8 cellular contexts compared by ENCODE assay signal in genomic region chr7:96076350-96076707, GRCh38.
A peak's percentile ranks its signal among the peaks of the same experiment; 100 is the strongest.
DNase-seq lines count a peak whose midpoint lies in the region; FAIRE-seq and TF ChIP-seq lines count a peak whose summit lies in the region.

No MANE protein-coding gene starts in this region.

- H3K27me3 Mint-ChIP-seq in HFFc6 (ENCODE audit: insufficient read depth) = peaks cover 13% of the 10 kb centered on the region; the same call in 1 of the 2 replicates

- no peak for FAIRE-seq in GM12892 (lab: Jason Lieb, UNC)

- peaks cover 11% of the 10 kb centered on the region for H3K4me1 Mint-ChIP-seq in HFFc6 (ENCODE audit: low read depth)

- no peak overlapping the region for H3K27ac Mint-ChIP-seq in HFFc6

- no peak overlapping the region for H3K9ac ChIP-seq in BLaER1

- H3K9me3 Mint-ChIP-seq in HFFc6 = no peaks in the 10 kb centered on the region

- peaks cover 5% of the 10 kb centered on the region for H3K4me1 ChIP-seq in BLaER1
- no peaks in the 10 kb centered on the region for H3K4me1 ChIP-seq in breast epithelium
- peaks cover 0 to 5% of the 10 kb centered on the region in 2 donors for H3K4me1 ChIP-seq in muscle layer of duodenum (ENCODE audit: control insufficient read depth in 1 of 2, insufficient read depth in 2 of 2, low read length in 2 of 2)

- 0 out of 2 replicates have a peak, but pooled peaks cover 5% of the 10 kb centered on the region for H4K20me1 ChIP-seq in BLaER1

- peak overlapping the region; percentile 64 for H3K4me3 ChIP-seq in BLaER1
- peak overlapping the region; percentile 47 to 72 (median 49) for H3K4me3 ChIP-seq in breast epithelium
- peak overlapping the region; percentile 75 to 76 for H3K4me3 ChIP-seq in muscle layer of duodenum (ENCODE audit: low read depth in 1 of 2, low read length in 2 of 2)

- TF ChIP-seq CTCF in HFFc6 (IDR thresholded peaks at IDR 0.05) (no peak), breast epithelium (IDR thresholded peaks at IDR 0.05) (no peak)

- TF ChIP-seq POLR2A in breast epithelium (IDR thresholded peaks at IDR 0.05) = no peak
- TF ChIP-seq POLR2A in GM12892 (IDR thresholded peaks at IDR 0.05; ENCODE audit: low read depth, low read length) = no peak

- H3K4me2 ChIP-seq in BLaER1 = peak overlapping the region; percentile 84

- H3K27ac ChIP-seq in BLaER1 (no peak overlapping the region), breast epithelium (no peak overlapping the region), muscle layer of duodenum (ENCODE audit: low read length) (no peak overlapping the region)

- no peaks in the 10 kb centered on the region for H3K36me3 ChIP-seq in BLaER1
- no peaks in the 10 kb centered on the region for H3K36me3 ChIP-seq in breast epithelium
- H3K36me3 ChIP-seq in muscle layer of duodenum (ENCODE audit: control insufficient read depth in 1 of 2, insufficient read depth in 2 of 2, low read length in 2 of 2) = no peaks in the 10 kb centered on the region

- peak overlapping the region; percentile 88 for H3K4me3 Mint-ChIP-seq in HFFc6

- H3K27me3 ChIP-seq in BLaER1 (peaks cover 25% of the 10 kb centered on the region), breast epithelium (peaks cover 0 to 8% of the 10 kb centered on the region in 2 donors), muscle layer of duodenum (ENCODE audit: low read depth, low read length) (no peaks in the 10 kb centered on the region)

- intact Hi-C loops in breast epithelium (cut with DNase I; ENCODE audit: low total_unique reads) = no loop called here

- H3K9me3 ChIP-seq in BLaER1 = no peaks in the 10 kb centered on the region
- no peaks in the 10 kb centered on the region for H3K9me3 ChIP-seq in breast epithelium
- H3K9me3 ChIP-seq in muscle layer of duodenum (ENCODE audit: control insufficient read depth in 1 of 2, low read length in 2 of 2) = no peaks in the 10 kb centered on the region

- DNase-seq in HFFc6 (no peak), breast epithelium (ENCODE audit: low spot score in 2 of 2) (no peak), GM12892 (ENCODE audit: insufficient read length) (no peak), SW480 (ENCODE audit: low spot score) (no peak), globus pallidus (ENCODE audit: low spot score) (no peak), HuH-7 (ENCODE audit: low spot score) (no peak)

- H3K36me3 Mint-ChIP-seq in HFFc6 (ENCODE audit: low read depth) = no peaks in the 10 kb centered on the region
